ENCODE assay signal across 8 cellular contexts in the genomic region with DNA sequence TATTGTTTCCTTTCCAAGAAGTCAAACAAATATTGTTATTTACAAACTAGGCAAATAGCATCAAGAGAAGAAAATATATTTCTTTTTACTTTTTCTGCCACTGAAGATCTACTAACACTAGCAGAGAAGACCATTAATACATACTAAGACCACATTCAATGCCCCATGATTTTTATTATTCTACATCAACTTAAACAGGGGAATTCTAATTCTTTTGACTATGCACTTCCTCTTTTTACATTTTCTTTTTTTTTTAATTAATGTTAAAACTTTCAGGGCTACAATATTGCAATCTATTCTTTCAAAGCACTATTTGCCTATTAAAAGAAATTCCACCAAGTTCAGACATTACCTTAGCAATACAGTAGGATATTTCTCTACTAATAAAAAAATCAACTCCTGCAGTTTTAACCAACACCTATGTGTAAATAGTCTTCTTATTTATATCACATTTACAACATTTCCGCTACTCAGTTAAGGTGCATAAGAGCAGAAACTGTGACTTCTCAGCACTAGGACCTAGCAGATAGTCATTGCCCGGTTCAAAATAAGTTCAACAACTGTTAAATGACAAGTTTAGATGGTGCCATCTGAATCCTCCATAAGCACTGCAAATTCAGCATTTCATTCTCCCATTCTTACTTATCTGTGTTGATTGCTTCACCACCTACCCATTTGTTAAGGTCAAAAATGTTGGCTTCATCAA.
DNase-seq lines count a peak whose midpoint lies in the region; ATAC-seq, FAIRE-seq and TF ChIP-seq lines count a peak whose summit lies in the region.
"Not testable (repeated sequence)": the region's sequence is repeated elsewhere in the genome, so short reads cannot be mapped to it uniquely, and the experiment has no call there.

No MANE protein-coding gene starts in this region.

- dilution Hi-C loops in keratinocyte (cut with MboI; ENCODE audit: extremely low pct_ligation_motif_present, low sequenced_read_pairs), result not testable (repeated sequence)

- TF ChIP-seq CTCF in keratinocyte (optimal IDR thresholded peaks at IDR 0.05 in 1 of 3, IDR thresholded peaks at IDR 0.05 in 1 of 3, conservative IDR thresholded peaks at IDR 0.05 in 1 of 3; ENCODE audit: extremely low read depth in 1 of 3, insufficient read depth in 2 of 3, low read length in 3 of 3), result not testable (repeated sequence)

- not testable (repeated sequence) for H3K27me3 ChIP-seq in keratinocyte (ENCODE audit: control insufficient read depth, extremely low read depth, insufficient read depth, low read length)

- TF ChIP-seq POLR2A in GM12891 (IDR thresholded peaks at IDR 0.05; ENCODE audit: low read depth, low read length), result not testable (repeated sequence)

- ATAC-seq in GM18858 (IDR thresholded peaks at IDR 0.05; ENCODE audit: unreplicated experiment) (peak; percentile 11), GM19351 (IDR thresholded peaks at IDR 0.05; ENCODE audit: unreplicated experiment) (peak; percentile 30), GM21786 (IDR thresholded peaks at IDR 0.05; ENCODE audit: unreplicated experiment) (peak; percentile 23), HG02852 (IDR thresholded peaks at IDR 0.05; ENCODE audit: unreplicated experiment) (peak; percentile 8), HG03135 (IDR thresholded peaks at IDR 0.05; ENCODE audit: unreplicated experiment) (peak; percentile 29), HG03469 (IDR thresholded peaks at IDR 0.05; ENCODE audit: unreplicated experiment) (peak; percentile 17)

- not testable (repeated sequence) for H4K20me1 ChIP-seq in keratinocyte (ENCODE audit: control insufficient read depth, extremely low read depth, insufficient read depth, low read length)

- H3K9me3 ChIP-seq in keratinocyte (ENCODE audit: control insufficient read depth, low read depth, low read length), result not testable (repeated sequence)

- not testable (repeated sequence) for H3K27ac ChIP-seq in keratinocyte (ENCODE audit: control insufficient read depth, insufficient read depth, low read length)

- H3K4me3 ChIP-seq in keratinocyte (ENCODE audit: control insufficient read depth in 2 of 3, extremely low read depth in 1 of 3, insufficient read depth in 2 of 3, low read depth in 1 of 3, low read length in 3 of 3), result not testable (repeated sequence)

- not testable (repeated sequence) for H3K4me2 ChIP-seq in keratinocyte (ENCODE audit: control insufficient read depth, extremely low read depth, insufficient read depth, low read depth, low read length)

- not testable (repeated sequence) for H3K9ac ChIP-seq in keratinocyte (ENCODE audit: control insufficient read depth, extremely low read depth, insufficient read depth, low read length)

- H3K9me1 ChIP-seq in keratinocyte (ENCODE audit: control insufficient read depth, extremely low read depth, insufficient read depth, low read length), result not testable (repeated sequence)

- FAIRE-seq in GM12891 (lab: Jason Lieb, UNC) (peak; percentile 92), keratinocyte (lab: Jason Lieb, UNC) (peak; percentile 57)

- not testable (repeated sequence) for H3K36me3 ChIP-seq in keratinocyte (ENCODE audit: control insufficient read depth in 2 of 2, extremely low read depth in 1 of 2, insufficient read depth in 2 of 2, low read length in 2 of 2)

- H3K4me1 ChIP-seq in keratinocyte (ENCODE audit: control insufficient read depth, extremely low read depth, insufficient read depth, low read length), result not testable (repeated sequence)

- H2AFZ ChIP-seq in keratinocyte (ENCODE audit: control insufficient read depth, low read length), result not testable (repeated sequence)

- DNase-seq in GM12891 (ENCODE audit: insufficient read length, low spot score); keratinocyte (ENCODE audit: low read depth, low spot score): not testable (repeated sequence)

- H3K79me2 ChIP-seq in keratinocyte (ENCODE audit: control insufficient read depth, insufficient read depth, low read length), result not testable (repeated sequence)

TF ChIP-seq in GM12891, 5 proteins besides CTCF, POLR2A, EP300 and RAD21:
- peak; percentile 50; the same call in 1 of the 2 replicates for TF ChIP-seq SPI1 (IDR thresholded peaks at IDR 0.05; ENCODE audit: low read depth, low read length)
